ENCODE assay signal across 8 cellular contexts in the genomic region with DNA sequence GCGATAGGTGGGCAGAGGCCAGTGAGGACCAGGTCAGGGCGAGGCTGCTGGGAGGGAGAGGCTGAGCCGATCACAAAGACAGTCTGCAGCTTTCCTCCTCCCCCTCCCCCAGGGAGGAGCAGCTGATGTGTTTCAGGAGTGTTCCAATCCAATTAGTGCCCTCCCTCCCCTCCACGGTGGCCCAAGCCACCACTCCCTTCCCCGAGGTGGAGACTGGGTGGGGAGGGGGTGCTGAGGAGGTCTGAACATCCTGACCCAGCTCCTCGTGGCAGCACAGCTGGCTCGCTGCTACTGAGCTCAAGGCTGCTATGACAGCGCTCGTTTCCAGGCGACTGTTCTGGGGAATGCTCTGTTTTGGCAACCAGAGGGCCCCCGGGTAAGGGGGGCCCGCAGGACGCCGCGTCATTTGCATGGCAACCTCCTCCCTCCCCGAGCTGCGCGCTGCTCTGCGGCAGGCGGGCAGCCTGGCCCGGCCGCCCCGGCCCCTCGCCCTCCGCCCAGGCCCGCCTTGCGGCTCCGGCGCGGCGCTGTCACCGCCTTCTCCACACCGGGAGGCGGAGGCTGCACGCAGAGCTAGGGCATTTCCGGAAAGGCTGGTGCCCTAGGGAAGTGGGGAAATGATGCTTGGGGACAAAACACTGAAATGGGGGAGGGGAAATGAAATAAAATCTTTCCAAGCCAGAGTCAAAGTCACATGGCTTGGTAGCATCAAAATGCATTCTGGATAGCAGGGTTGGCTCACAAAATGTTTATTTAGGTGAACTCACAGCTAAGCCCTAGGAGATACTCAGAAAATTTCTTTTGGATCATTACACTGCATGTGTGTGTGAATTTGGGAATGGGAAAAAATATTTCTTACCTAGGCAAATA.
DNase-seq lines count a peak whose midpoint lies in the region; ATAC-seq and TF ChIP-seq lines count a peak whose summit lies in the region.

No MANE protein-coding gene starts in this region.

- no peaks in the 10 kb centered on the region for H3K27me3 Mint-ChIP-seq in endodermal cell (ENCODE audit: insufficient read depth)

- H3K9ac ChIP-seq in endodermal cell (ENCODE audit: extremely low read depth, low read length, poor library complexity, severe bottlenecking) = peak overlapping the region; percentile 9

- DNase-seq in CD1c-positive myeloid dendritic cell (ENCODE audit: extremely low spot score) (peak; percentile 87), HS-5 (ENCODE audit: low read depth) (peak; percentile 47), NOMO-1 (lab: John Stamatoyannopoulos, UW; ENCODE audit: unreplicated experiment in 2 of 2) (peak; percentile 75 to 77), endodermal cell (peak; percentile 96), mesenteric fat pad (ENCODE audit: low spot score) (peak; percentile 94)
- DNase-seq in activated CD8-positive, alpha-beta memory T cell treated with anti-CD3 and anti-CD28 coated beads, Interleukin-2, amount 50 U/mL, for 24 hours (ENCODE audit: extremely low read depth) = peak; percentile 37
- DNase-seq in stimulated activated CD8-positive, alpha-beta memory T cell treated with anti-CD3 and anti-CD28 coated beads, Interleukin-12 subunit alpha, Interleukin-12 subunit beta, amount 100 ng/mL, for 4 hours (ENCODE audit: low read depth) = peak; percentile 41

- no peak for TF ChIP-seq CTCF in endodermal cell (conservative IDR thresholded peaks at IDR 0.05)

- peak; percentile 79 for ATAC-seq in GM19455 (IDR thresholded peaks at IDR 0.05; ENCODE audit: unreplicated experiment)

- H3K9me3 Mint-ChIP-seq in endodermal cell = no peaks in the 10 kb centered on the region

- H3K27ac ChIP-seq in endodermal cell (ENCODE audit: low read depth, low read length) = peak overlapping the region; percentile 86

- no peaks in the 10 kb centered on the region for H3K36me3 ChIP-seq in endodermal cell (ENCODE audit: control insufficient read depth, insufficient read depth, low read length)

- 0 to 3% methylated on average over 11 to 35 of the region's 36 CpGs for WGBS in endodermal cell (ENCODE audit: insufficient coverage in 1 of 2, insufficient read length in 1 of 2), 2 experiments

- no peaks in the 10 kb centered on the region for H3K27me3 ChIP-seq in endodermal cell (ENCODE audit: control insufficient read depth, insufficient read depth, low read length, poor library complexity, severe bottlenecking)

- peak overlapping the region; percentile 67 for H3K4me3 ChIP-seq in endodermal cell (ENCODE audit: low read length)

- no peaks in the 10 kb centered on the region for H3K36me3 Mint-ChIP-seq in endodermal cell (ENCODE audit: low read depth)

- H3K4me1 Mint-ChIP-seq in endodermal cell = peaks cover 51% of the 10 kb centered on the region

- peaks cover 18% of the 10 kb centered on the region for H3K4me1 ChIP-seq in endodermal cell (ENCODE audit: control insufficient read depth, insufficient read depth, low read length)

- H3K4me3 Mint-ChIP-seq in endodermal cell = peak overlapping the region; percentile 42

- peak overlapping the region; percentile 82 for H3K27ac Mint-ChIP-seq in endodermal cell

- no peaks in the 10 kb centered on the region for H3K9me3 ChIP-seq in endodermal cell (ENCODE audit: control insufficient read depth, low read length)

Comparison
In these comparisons a context has a peak if more than half of its experiments do, and no peak if none do; other contexts are left out.
1. Peak in every context shown above with its lines: DNase-seq, ATAC-seq, H3K4me3 ChIP-seq and H3K27ac ChIP-seq.
2. DNase-seq: peak in every context shown above with its lines; median percentile 96 in endodermal cell; 94 in mesenteric fat pad; 87 in CD1c-positive myeloid dendritic cell; 76 in NOMO-1; 47 in HS-5; 41 in stimulated activated CD8-positive, alpha-beta memory T cell treated with anti-CD3 and anti-CD28 coated beads, Interleukin-12 subunit alpha, Interleukin-12 subunit beta, amount 100 ng/mL, for 4 hours; 37 in activated CD8-positive, alpha-beta memory T cell treated with anti-CD3 and anti-CD28 coated beads, Interleukin-2, amount 50 U/mL, for 24 hours.